Comparison of ENCODE assay signal across 9 cellular contexts in genomic region chr12:64678835-64679234, GRCh38.
DNase-seq lines count a peak whose midpoint lies in the region; ATAC-seq and TF ChIP-seq lines count a peak whose summit lies in the region.
"Had no signal": no experiment of that assay in that cellular context is flagged by ENCODE, and none has a peak within 500 bp of the region (broad histone marks: within the 10 kb centered on the region; RNA-seq: fewer than 3 reads in every experiment).

No MANE protein-coding gene starts in this region.

- H3K27me3 Mint-ChIP-seq in naive thymus-derived CD8-positive, alpha-beta T cell, result peaks cover 0 to 1% (median 0%) of the 10 kb centered on the region in 5 donors

- no peaks in the 10 kb centered on the region for H3K36me3 ChIP-seq in A673 (ENCODE audit: insufficient read depth, low read length, poor library complexity, severe bottlenecking)
- H3K36me3 ChIP-seq in HCT116 (ENCODE audit: control insufficient read depth in 1 of 2, insufficient read depth in 2 of 2, low read length in 2 of 2), result no peaks in the 10 kb centered on the region
- no peaks in the 10 kb centered on the region for H3K36me3 ChIP-seq in brain microvascular endothelial cell (replicated peaks)

- H3K27ac ChIP-seq in A673 (ENCODE audit: low read depth, low read length, poor library complexity, severe bottlenecking), result peak overlapping the region; percentile 84
- peak overlapping the region; percentile 66 for H3K27ac ChIP-seq in HCT116 (ENCODE audit: low read depth, low read length)
- H3K27ac ChIP-seq in brain microvascular endothelial cell, result peak overlapping the region; percentile 51

- peaks cover 76% of the 10 kb centered on the region for H3K79me2 ChIP-seq in HCT116 (ENCODE audit: insufficient read depth, low read length)

- in situ Hi-C loops in brain microvascular endothelial cell (cut with HindIII; ENCODE audit: low pct_ligation_motif_present, low sequenced_read_pairs), result no loop called here

- H3K4me1 Mint-ChIP-seq in naive thymus-derived CD8-positive, alpha-beta T cell, result peaks cover 48 to 95% (median 92%) of the 10 kb centered on the region in 4 donors

- H3K9me3 ChIP-seq in A673 (ENCODE audit: low read depth, low read length, poor library complexity, severe bottlenecking) (no peaks in the 10 kb centered on the region), HCT116 (ENCODE audit: control insufficient read depth in 1 of 2, insufficient read depth in 1 of 2, low read depth in 1 of 2, low read length in 2 of 2) (no peaks in the 10 kb centered on the region)

- TF ChIP-seq RAD21 in HCT116 (IDR thresholded peaks at IDR 0.05; ENCODE audit: low read depth), result no peak

- H3K9me3 Mint-ChIP-seq in naive thymus-derived CD8-positive, alpha-beta T cell, result no peaks in the 10 kb centered on the region

- TF ChIP-seq CTCF in A673 (conservative IDR thresholded peaks at IDR 0.05; ENCODE audit: low read depth, low read length) (no peak), HCT116 (IDR thresholded peaks at IDR 0.05 in 2 of 3, conservative IDR thresholded peaks at IDR 0.05 in 1 of 3; ENCODE audit: borderline replicate concordance in 1 of 3, insufficient read depth in 1 of 3, low read depth in 2 of 3, low read length in 2 of 3) (no peak), brain microvascular endothelial cell (IDR thresholded peaks at IDR 0.05; ENCODE audit: low read depth, low read length, missing control alignments) (no peak)

- H3K4me1 ChIP-seq in A673 (ENCODE audit: insufficient read depth, low read length, poor library complexity, severe bottlenecking) (peaks cover 68% of the 10 kb centered on the region), HCT116 (ENCODE audit: control insufficient read depth in 1 of 2, insufficient read depth in 2 of 2, low read length in 2 of 2) (peaks cover 71 to 80% of the 10 kb centered on the region in 2 experiments)

- peak overlapping the region in 9 of 10 donors; percentile 39 to 83 (median 76) for H3K4me3 Mint-ChIP-seq in naive thymus-derived CD8-positive, alpha-beta T cell

- CTCF ChIA-PET in A673 (lab: Charles Lee), result no interaction called here
- CTCF ChIA-PET in HCT116 (lab: Charles Lee), result interaction anchor here (1.5 to 1.6 kb wide), 2 partner anchors 17 to 129 kb away, joined by 3 read pairs; no protein-coding TSS in a partner anchor

- POLR2A ChIA-PET in A673 (lab: Charles Lee; ENCODE audit: low non-redundant PET), result no interaction called here
- POLR2A ChIA-PET in HCT116 (lab: Charles Lee), result interaction anchor here (0.8 kb wide), 1 partner anchor 9 kb away, joined by 5 read pairs; no protein-coding TSS in a partner anchor
- POLR2A ChIA-PET in naive thymus-derived CD8-positive, alpha-beta T cell (lab: Charles Lee), result interaction anchor here (0.7 to 23.1 kb wide), 4 partner anchors 5 to 67 kb away, joined by 4 to 684 read pairs (median 526); partner anchors contain the start of gene RASSF3

- intact Hi-C loops in A673 (cut with micrococcal nuclease; ENCODE audit: unreplicated experiment), result no loop called here
- intact Hi-C loops in HCT116 (cut with micrococcal nuclease), result loop anchor here (1.0 to 2.0 kb wide), 2 partner anchors 70 to 130 kb away; no protein-coding TSS in a partner anchor

- peak overlapping the region; percentile 45 for H3K9ac ChIP-seq in HCT116 (ENCODE audit: low read length)

- H2AFZ ChIP-seq in HCT116 (ENCODE audit: low read depth, low read length, poor library complexity, severe bottlenecking), result no peak overlapping the region

- BruUV-seq in A673 (replicated peaks; lab: Mats Ljungman, UMichigan) (no TSS peak), HCT116 (replicated peaks; lab: Mats Ljungman, UMichigan) (no TSS peak)

- ATAC-seq in HCT116 (no peak), HG02571 (IDR thresholded peaks at IDR 0.05; ENCODE audit: unreplicated experiment) (no peak)
- no peak for ATAC-seq in naive thymus-derived CD8-positive, alpha-beta T cell

- RAD21 ChIA-PET in HCT116 (lab: Charles Lee; ENCODE audit: low non-redundant PET in 1 of 2, low total read pairs in 2 of 2, uncharacterized antibody in 2 of 2, unreplicated experiment in 2 of 2), result interaction anchor here in 1 of 2 experiments (1.2 kb wide), 1 partner anchor 129 kb away, joined by 3 read pairs; no protein-coding TSS in a partner anchor

- H3K9me2 ChIP-seq in HCT116 (ENCODE audit: insufficient read depth), result no peaks in the 10 kb centered on the region

- TF ChIP-seq POLR2A in HCT116 (IDR thresholded peaks at IDR 0.05; ENCODE audit: borderline replicate concordance, extremely low read depth, insufficient read depth, insufficient read length), result no peak

- H3K27ac Mint-ChIP-seq in naive thymus-derived CD8-positive, alpha-beta T cell, result peak overlapping the region; percentile 93 to 99 (median 97)

- H3K4me3 ChIP-seq in A673 (ENCODE audit: low read depth, low read length, poor library complexity, severe bottlenecking), result no peak overlapping the region
- peak overlapping the region in 1 of 2 experiments; percentile 44; a peak in 1 of 4 replicates for H3K4me3 ChIP-seq in HCT116 (replicated peaks in 1 of 2; ENCODE audit: low read depth in 1 of 2, low read length in 2 of 2)
- H3K4me3 ChIP-seq in brain microvascular endothelial cell (ENCODE audit: low read depth, low read length), result no peak overlapping the region

- peaks cover 0 to 2% (median 0%) of the 10 kb centered on the region in 3 donors for H3K36me3 Mint-ChIP-seq in naive thymus-derived CD8-positive, alpha-beta T cell

- DNase-seq in A673 (ENCODE audit: low spot score), result no peak
- DNase-seq in HCT116 (ENCODE audit: low read depth, low spot score), result no peak
- no peak for DNase-seq in brain microvascular endothelial cell
- DNase-seq in naive thymus-derived CD8-positive, alpha-beta T cell, result no peak
- no peak for DNase-seq in stimulated activated CD8-positive, alpha-beta memory T cell treated with anti-CD3 and anti-CD28 coated beads, Interleukin-4, amount 100 ng/mL, for 48 hours
- no peak for DNase-seq in NCI-H1092 (lab: John Stamatoyannopoulos, UW)
- DNase-seq in kidney tubule cell (ENCODE audit: low spot score), result no peak
- DNase-seq: DMS 273 treated with DMSO at 0.1 percent for 48 hours had no signal

- H4K20me1 ChIP-seq in HCT116 (ENCODE audit: insufficient read depth), result no peaks in the 10 kb centered on the region

- peak overlapping the region; percentile 74 for H3K4me2 ChIP-seq in HCT116 (ENCODE audit: low read length)

- H3K27me3 ChIP-seq in A673 (replicated peaks; ENCODE audit: insufficient read depth, low read depth, low read length, poor library complexity) (no peaks in the 10 kb centered on the region), HCT116 (ENCODE audit: insufficient read depth, low read length) (no peaks in the 10 kb centered on the region), brain microvascular endothelial cell (replicated peaks) (no peaks in the 10 kb centered on the region)

TF ChIP-seq in HCT116, 20 proteins besides CTCF, POLR2A, EP300 and RAD21:
- TF ChIP-seq EGR1 (IDR thresholded peaks at IDR 0.05; ENCODE audit: low read depth), result no peak
- TF ChIP-seq, protein P1, sequence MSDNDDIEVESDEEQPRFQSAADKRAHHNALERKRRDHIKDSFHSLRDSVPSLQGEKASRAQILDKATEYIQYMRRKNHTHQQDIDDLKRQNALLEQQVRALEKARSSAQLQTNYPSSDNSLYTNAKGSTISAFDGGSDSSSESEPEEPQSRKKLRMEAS (IDR thresholded peaks at IDR 0.05), result peak; percentile 21; the same call in 1 of the 2 replicates
